9 cellular contexts compared by ENCODE assay signal in the genomic region with DNA sequence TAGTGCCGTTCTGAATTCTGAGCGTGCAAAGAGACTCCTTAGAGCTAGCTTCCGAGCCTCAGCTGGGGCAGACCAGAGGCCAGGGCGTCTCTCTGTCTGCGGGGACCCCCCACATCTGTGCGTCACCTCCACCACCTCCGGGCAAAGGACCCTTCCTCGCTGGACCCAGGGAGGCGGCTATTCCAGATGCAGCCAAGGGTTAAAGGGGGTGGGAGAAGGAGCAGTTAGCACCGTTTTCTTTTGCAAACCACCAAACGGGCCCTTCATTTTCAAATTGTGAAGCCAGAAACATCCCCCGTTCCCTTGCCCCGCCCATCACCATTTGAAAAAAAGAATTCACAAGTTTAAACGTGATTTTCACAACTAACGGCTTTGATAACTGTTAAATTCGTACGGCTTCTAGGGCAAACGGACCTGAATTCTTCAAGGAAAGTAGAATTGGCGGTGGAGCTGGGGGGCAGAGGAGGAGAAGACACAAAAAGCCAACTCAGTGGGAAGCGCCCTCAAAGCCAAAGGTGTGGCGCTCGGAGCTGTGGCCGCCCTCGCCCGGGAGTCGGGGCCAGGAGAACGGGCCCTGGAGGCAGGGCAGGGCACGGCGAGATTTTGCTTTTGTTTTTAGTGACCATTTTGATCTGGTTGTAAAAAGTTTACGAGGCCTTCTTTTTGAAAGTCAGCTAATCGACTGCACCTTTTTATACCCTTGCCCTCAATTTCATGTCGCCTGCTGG. TPM values are rescaled to one million over a fixed set of nuclear protein-coding genes. Genes with fewer than 3 reads are reported as not detected.
A peak's percentile ranks its signal among the peaks of the same experiment; 100 is the strongest.
DNase-seq lines count a peak whose midpoint lies in the region; TF ChIP-seq lines count a peak whose summit lies in the region.
"Had no signal": no experiment of that assay in that cellular context is flagged by ENCODE, and none has a peak within 500 bp of the region (broad histone marks: within the 10 kb centered on the region; RNA-seq: fewer than 3 reads in every experiment).

No MANE protein-coding gene starts in this region.

- H3K9me3 Mint-ChIP-seq in nephron, result peaks cover 5% of the 10 kb centered on the region

- peak overlapping the region; percentile 93 to 99 (median 98) for H3K27ac Mint-ChIP-seq in nephron

- H3K36me3 ChIP-seq in OCI-LY1 (ENCODE audit: insufficient read depth, low read length) (no peaks in the 10 kb centered on the region), esophagus squamous epithelium (no peaks in the 10 kb centered on the region), Karpas-422 (ENCODE audit: insufficient read depth, low read length) (no peaks in the 10 kb centered on the region)

- H3K4me1 Mint-ChIP-seq in nephron, result peaks cover 24% of the 10 kb centered on the region

- H3K4me1 ChIP-seq in OCI-LY1 (ENCODE audit: insufficient read depth, low read length, severe bottlenecking) (peaks cover 19% of the 10 kb centered on the region), esophagus squamous epithelium (peaks cover 26 to 57% (median 37%) of the 10 kb centered on the region in 3 donors), Karpas-422 (ENCODE audit: low read length) (peaks cover 17% of the 10 kb centered on the region)

- H3K27ac ChIP-seq in OCI-LY1 (ENCODE audit: low read depth, low read length, poor library complexity, severe bottlenecking), result no peak overlapping the region
- peak overlapping the region; percentile 55 to 81 (median 72) for H3K27ac ChIP-seq in esophagus squamous epithelium
- H3K27ac ChIP-seq in Karpas-422 (ENCODE audit: low read length), result no peak overlapping the region
- H3K27ac ChIP-seq: SK-N-MC had no signal

- H3K9me2 ChIP-seq in OCI-LY1 (ENCODE audit: low read depth, low read length) (no peaks in the 10 kb centered on the region), Karpas-422 (replicated peaks; ENCODE audit: insufficient read depth, low read length) (no peaks in the 10 kb centered on the region)

- H4K20me1 ChIP-seq in OCI-LY1 (ENCODE audit: insufficient read depth, low read length), result no peaks in the 10 kb centered on the region
- no peaks in the 10 kb centered on the region for H4K20me1 ChIP-seq in Karpas-422 (ENCODE audit: insufficient read depth, low read depth, low read length)

- H2AFZ ChIP-seq in OCI-LY1 (ENCODE audit: low read length), result no peak overlapping the region
- no peak overlapping the region for H2AFZ ChIP-seq in Karpas-422 (ENCODE audit: low read length)

- 13 to 17% methylated on average over 23 to 31 of the region's 32 CpGs for WGBS in esophagus squamous epithelium, 2 donors

- H3K27me3 ChIP-seq in OCI-LY1 (ENCODE audit: insufficient read depth, low read length) (no peaks in the 10 kb centered on the region; the same call in 1 of the 2 replicates), esophagus squamous epithelium (peaks cover 0 to 99% (median 21%) of the 10 kb centered on the region in 4 donors), Karpas-422 (ENCODE audit: low read length) (no peaks in the 10 kb centered on the region)

- DNase-seq in AG20443 (ENCODE audit: low spot score), result peak; percentile 58
- DNase-seq in esophagus squamous epithelium (lab: John Stamatoyannopoulos, UW), result no peak
- no peak for DNase-seq in RKO (ENCODE audit: low spot score)
- no peak for DNase-seq in Karpas-422
- DNase-seq in DMS79 (lab: John Stamatoyannopoulos, UW), result no peak
- DNase-seq in head of caudate nucleus, result no peak

- H3K79me2 ChIP-seq in OCI-LY1 (ENCODE audit: insufficient read depth, low read length), result no peaks in the 10 kb centered on the region
- no peaks in the 10 kb centered on the region for H3K79me2 ChIP-seq in Karpas-422 (ENCODE audit: low read length)

- H3K9ac ChIP-seq in OCI-LY1 (ENCODE audit: low read length) (no peak overlapping the region), Karpas-422 (ENCODE audit: low read length) (no peak overlapping the region)

- intact Hi-C loops in esophagus squamous epithelium (cut with DNase I), result no loop called here
- intact Hi-C loops in head of caudate nucleus (cut with DNase I), result loop anchor here (10.0 kb wide), 1 partner anchor 531 kb away; no protein-coding TSS in a partner anchor

- H3K27me3 Mint-ChIP-seq in nephron (ENCODE audit: low read depth), result peaks cover 91% of the 10 kb centered on the region

- no peaks in the 10 kb centered on the region for H3F3A ChIP-seq in OCI-LY1 (ENCODE audit: insufficient read depth, low read length)

- H3K4me3 ChIP-seq in OCI-LY1 (ENCODE audit: low read depth, low read length, poor library complexity, severe bottlenecking) (no peak overlapping the region), esophagus squamous epithelium (peak overlapping the region; percentile 21 to 79 (median 44)), Karpas-422 (ENCODE audit: low read length) (no peak overlapping the region)
- H3K4me3 ChIP-seq: SK-N-MC had no signal

- no peak for TF ChIP-seq POLR2A in esophagus squamous epithelium (IDR thresholded peaks at IDR 0.05)

- H3K4me2 ChIP-seq in OCI-LY1 (ENCODE audit: low read length), result peak overlapping the region; percentile 26; the same call in 1 of the 2 replicates
- no peak overlapping the region for H3K4me2 ChIP-seq in Karpas-422 (ENCODE audit: low read depth, low read length, poor library complexity, severe bottlenecking)

- H3K36me3 Mint-ChIP-seq in nephron (ENCODE audit: low read depth), result peaks cover 12% of the 10 kb centered on the region

- peak overlapping the region; percentile 92 to 95 (median 95) for H3K4me3 Mint-ChIP-seq in nephron

- TF ChIP-seq CTCF in OCI-LY1 (IDR thresholded peaks at IDR 0.05; ENCODE audit: low read length) (no peak), esophagus squamous epithelium (IDR thresholded peaks at IDR 0.05) (peak in 1 of 6 experiments; percentile 22), nephron (IDR thresholded peaks at IDR 0.05; ENCODE audit: unreplicated experiment in 3 of 3) (no peak)

- H3K9me3 ChIP-seq in OCI-LY1 (ENCODE audit: low read length), result no peaks in the 10 kb centered on the region
- H3K9me3 ChIP-seq in esophagus squamous epithelium, result no peaks in the 10 kb centered on the region
- H3K9me3 ChIP-seq in Karpas-422 (ENCODE audit: low read length), result no peaks in the 10 kb centered on the region

RNA-seq across cellular contexts. Expression of a gene that starts 3.3 kb away (rescaled TPM):
- total RNA-seq in esophagus squamous epithelium, result 10 to 100 TPM; 10.8 to 81.8 (median 28.3) TPM
- not detected in 2 replicates for total RNA-seq in Karpas-422 (2014; rRNA removed; shearing (Covaris generic); ENCODE audit: low replicate concordance)

Comparison
In these comparisons a context has a peak if more than half of its experiments do, and no peak if none do; other contexts are left out.
1. H3K27ac ChIP-seq: peak in esophagus squamous epithelium (4 of 4); none in OCI-LY1 (single experiment) and Karpas-422 (single experiment).
2. H3K4me3 ChIP-seq: peak in esophagus squamous epithelium (4 of 4); none in OCI-LY1 (single experiment) and Karpas-422 (single experiment).
3. RNA of a gene that starts 3.3 kb away (total RNA-seq): 10.8 to 81.8 TPM in esophagus squamous epithelium; not detected in Karpas-422; every median in the first group is over 10 times any median in the second.